Comparison of ENCODE assay signal across 8 cellular contexts in genomic region chr17:69326302-69327059, GRCh38. TPM values are rescaled to one million over a fixed set of nuclear protein-coding genes. Genes with fewer than 3 reads are reported as not detected.
DNase-seq lines count a peak whose midpoint lies in the region; ATAC-seq, FAIRE-seq and TF ChIP-seq lines count a peak whose summit lies in the region.

No MANE protein-coding gene starts in this region.

- H3K4me3 ChIP-seq in CD4-positive, alpha-beta memory T cell (ENCODE audit: low read length in 2 of 2): peak overlapping the region; percentile 53 to 78
- peak overlapping the region; percentile 94 for H3K4me3 ChIP-seq in HUES48 (ENCODE audit: low read depth, low read length)
- peak overlapping the region; percentile 46 for H3K4me3 ChIP-seq in right cardiac atrium (ENCODE audit: low read length)
- H3K4me3 ChIP-seq in retinal pigment epithelial cell (ENCODE audit: low read length): peak overlapping the region; percentile 76

- ATAC-seq in activated naive CD8-positive, alpha-beta T cell treated with anti-CD3 and anti-CD28 coated beads, Interleukin-2, amount 50 U/mL, for 24 hours: peak; percentile 0
- peak; percentile 50 to 51 for ATAC-seq in right cardiac atrium
- ATAC-seq in HG03280 (IDR thresholded peaks at IDR 0.05; ENCODE audit: unreplicated experiment): no peak
- ATAC-seq in HG03196 (IDR thresholded peaks at IDR 0.05; ENCODE audit: unreplicated experiment): no peak

- FAIRE-seq in GM19239 (lab: Jason Lieb, UNC): peak; percentile 86

- peak overlapping the region; percentile 92 to 99 (median 94) for H3K27ac Mint-ChIP-seq in CD4-positive, alpha-beta memory T cell
- peak overlapping the region; percentile 93 for H3K27ac Mint-ChIP-seq in activated naive CD8-positive, alpha-beta T cell treated with anti-CD3 and anti-CD28 coated beads, Interleukin-2, amount 50 U/mL, for 24 hours

- H3K36me3 Mint-ChIP-seq in CD4-positive, alpha-beta memory T cell: peaks cover 0 to 2% of the 10 kb centered on the region in 2 donors
- H3K36me3 Mint-ChIP-seq in activated naive CD8-positive, alpha-beta T cell treated with anti-CD3 and anti-CD28 coated beads, Interleukin-2, amount 50 U/mL, for 24 hours (ENCODE audit: low read depth): peaks cover 3% of the 10 kb centered on the region

- peaks cover 0 to 2% of the 10 kb centered on the region in 2 donors for H3K27me3 Mint-ChIP-seq in CD4-positive, alpha-beta memory T cell
- peaks cover 3% of the 10 kb centered on the region for H3K27me3 Mint-ChIP-seq in activated naive CD8-positive, alpha-beta T cell treated with anti-CD3 and anti-CD28 coated beads, Interleukin-2, amount 50 U/mL, for 24 hours

- H3K27me3 ChIP-seq in CD4-positive, alpha-beta memory T cell (ENCODE audit: insufficient read depth, low read length): no peaks in the 10 kb centered on the region
- H3K27me3 ChIP-seq in HUES48 (ENCODE audit: control insufficient read depth, insufficient read depth, low read length) (peaks cover 18% of the 10 kb centered on the region), right cardiac atrium (ENCODE audit: control insufficient read depth, insufficient read depth) (no peaks in the 10 kb centered on the region)

- H3K27ac ChIP-seq in CD4-positive, alpha-beta memory T cell (ENCODE audit: low read depth, low read length): peak overlapping the region; percentile 75
- H3K27ac ChIP-seq in HUES48 (ENCODE audit: low read depth, low read length): no peak overlapping the region
- peak overlapping the region; percentile 48 for H3K27ac ChIP-seq in right cardiac atrium (ENCODE audit: low read length)

- H3K9me3 Mint-ChIP-seq in CD4-positive, alpha-beta memory T cell: peaks cover 0 to 2% (median 0%) of the 10 kb centered on the region in 8 donors
- H3K9me3 Mint-ChIP-seq in activated naive CD8-positive, alpha-beta T cell treated with anti-CD3 and anti-CD28 coated beads, Interleukin-2, amount 50 U/mL, for 24 hours: peaks cover 25% of the 10 kb centered on the region

- H3K4me3 Mint-ChIP-seq in CD4-positive, alpha-beta memory T cell: peak overlapping the region; percentile 91 to 100 (median 94)
- H3K4me3 Mint-ChIP-seq in activated naive CD8-positive, alpha-beta T cell treated with anti-CD3 and anti-CD28 coated beads, Interleukin-2, amount 50 U/mL, for 24 hours: peak overlapping the region; percentile 95

- DNase-seq in CD4-positive, alpha-beta memory T cell: peak in 1 of 5 donors; percentile 6
- no peak for DNase-seq in GM19239 (ENCODE audit: insufficient read length, low spot score)
- DNase-seq in activated naive CD8-positive, alpha-beta T cell treated with anti-CD3 and anti-CD28 coated beads, Interleukin-2, amount 50 U/mL, for 24 hours: no peak
- peak in 1 of 3 donors; percentile 72 for DNase-seq in right cardiac atrium
- DNase-seq in retinal pigment epithelial cell (ENCODE audit: low read depth): no peak

- no peaks in the 10 kb centered on the region for H3K36me3 ChIP-seq in CD4-positive, alpha-beta memory T cell (ENCODE audit: insufficient read depth, low read length)
- H3K36me3 ChIP-seq in HUES48 (ENCODE audit: control insufficient read depth, insufficient read depth, low read length): no peaks in the 10 kb centered on the region

- H3K4me1 Mint-ChIP-seq in CD4-positive, alpha-beta memory T cell: peaks cover 21 to 46% (median 29%) of the 10 kb centered on the region in 4 donors
- H3K4me1 Mint-ChIP-seq in activated naive CD8-positive, alpha-beta T cell treated with anti-CD3 and anti-CD28 coated beads, Interleukin-2, amount 50 U/mL, for 24 hours: peaks cover 49% of the 10 kb centered on the region

- POLR2A ChIA-PET in CD4-positive, alpha-beta memory T cell (lab: Charles Lee; ENCODE audit: partially characterized antibody): interaction anchor here (0.7 to 2.1 kb wide), 11 partner anchors 9 to 97 kb away, joined by 3 to 28 read pairs (median 5); partner anchors contain the start of gene MAP2K6

- no peaks in the 10 kb centered on the region for H3K9me3 ChIP-seq in CD4-positive, alpha-beta memory T cell (ENCODE audit: control insufficient read depth in 1 of 2, low read length in 2 of 2)
- H3K9me3 ChIP-seq in HUES48 (ENCODE audit: control insufficient read depth, insufficient read depth, low read length) (no peaks in the 10 kb centered on the region), right cardiac atrium (ENCODE audit: control insufficient read depth, low read length) (no peaks in the 10 kb centered on the region)

- no peak for TF ChIP-seq CTCF in retinal pigment epithelial cell (conservative IDR thresholded peaks at IDR 0.05; ENCODE audit: low read depth, low read length)

- CTCF ChIA-PET in CD4-positive, alpha-beta memory T cell (lab: Charles Lee; ENCODE audit: partially characterized antibody): interaction anchor here (0.6 to 1.7 kb wide), 4 partner anchors 9 to 88 kb away, joined by 3 to 7 read pairs (median 6); partner anchors contain the start of gene MAP2K6

- intact Hi-C loops in CD4-positive, alpha-beta memory T cell (cut with micrococcal nuclease): loop anchor here (1.0 kb wide), 1 partner anchor 88 kb away; the partner anchor contains the start of gene MAP2K6
- intact Hi-C loops in right cardiac atrium (cut with DNase I): loop anchor here in 1 of 4 donors (10.0 kb wide), 1 partner anchor 88 kb away; the partner anchor contains the start of gene MAP2K6

- under 1% methylated on average over 54 of the region's 54 CpGs for WGBS in right cardiac atrium

- H3K9ac ChIP-seq in HUES48 (ENCODE audit: low read depth, low read length): no peak overlapping the region

- peaks cover 20% of the 10 kb centered on the region for H3K4me1 ChIP-seq in CD4-positive, alpha-beta memory T cell (ENCODE audit: insufficient read depth, low read length)
- H3K4me1 ChIP-seq in HUES48 (ENCODE audit: control insufficient read depth, insufficient read depth, low read length): peaks cover 25% of the 10 kb centered on the region
- H3K4me1 ChIP-seq in right cardiac atrium (ENCODE audit: control insufficient read depth, insufficient read depth, low read length): no peaks in the 10 kb centered on the region

RNA-seq across cellular contexts. Expression of gene ABCA5, which starts 0.5 kb away (rescaled TPM):
- 10 to 100 TPM; 43.8 to 45.0 TPM for total RNA-seq in CD4-positive, alpha-beta memory T cell
- 1 to 10 TPM; 7.7 to 9.0 TPM for polyA plus RNA-seq in CD4-positive, alpha-beta memory T cell
- 10 to 100 TPM; 16.1 to 20.7 (median 19.0) TPM for total RNA-seq in right cardiac atrium
- 11.3 TPM for polyA plus RNA-seq in right cardiac atrium

Comparison
In these comparisons a context has a peak if more than half of its experiments do, and no peak if none do; other contexts are left out.
1. ATAC-seq: peak in activated naive CD8-positive, alpha-beta T cell treated with anti-CD3 and anti-CD28 coated beads, Interleukin-2, amount 50 U/mL, for 24 hours (single experiment) and right cardiac atrium (2 of 2); none in HG03280 (single experiment) and HG03196 (single experiment).
2. Peak in every context shown above with its lines, with median percentiles within 50 percentile points of each other: H3K4me3 ChIP-seq.